In genomic region chr18:50453014-50453680, GRCh38 we compare ENCODE assay signal across 25 cellular contexts.
A peak's percentile ranks its signal among the peaks of the same experiment; 100 is the strongest.
DNase-seq lines count a peak whose midpoint lies in the region; ATAC-seq, FAIRE-seq and TF ChIP-seq lines count a peak whose summit lies in the region.
"Had no signal": no experiment of that assay in that cellular context is flagged by ENCODE, and none has a peak within 500 bp of the region (broad histone marks: within the 10 kb centered on the region; RNA-seq: fewer than 3 reads in every experiment).

No MANE protein-coding gene starts in this region.

- POLR2A ChIA-PET in HepG2 (lab: Yijun Ruan, JAX): no interaction called here
- POLR2A ChIA-PET in A673 (lab: Charles Lee; ENCODE audit: low non-redundant PET): no interaction called here

- H3F3A ChIP-seq in smooth muscle cell (ENCODE audit: low read depth): no peaks in the 10 kb centered on the region

- H4K20me1 ChIP-seq in HepG2 (ENCODE audit: insufficient read depth, low read length) (no peaks in the 10 kb centered on the region), smooth muscle cell (ENCODE audit: low read depth) (no peaks in the 10 kb centered on the region), hepatocyte (ENCODE audit: insufficient read depth, poor library complexity, severe bottlenecking) (no peaks in the 10 kb centered on the region)

- WGBS in liver: 55% methylated on average over 1 of the region's 1 CpG
- WGBS in HepG2 (ENCODE audit: low lambda C conversion rate): 60% methylated on average over 1 of the region's 1 CpG
- 81% methylated on average over 1 of the region's 1 CpG for WGBS in smooth muscle cell (ENCODE audit: low lambda C conversion rate)
- 100% methylated on average over 1 of the region's 1 CpG for WGBS in hepatocyte (ENCODE audit: low lambda C conversion rate, missing lambda C conversion rate)

- peak; percentile 22 for DNase-seq in NCI-H146 (lab: John Stamatoyannopoulos, UW)
- DNase-seq in NCI-H146 treated with DMSO at 0.1 percent for 48 hours (lab: John Stamatoyannopoulos, UW; ENCODE audit: unreplicated experiment): no peak
- no peak for DNase-seq in HepG2 (ENCODE audit: low spot score)
- peak; percentile 38 to 61 for DNase-seq in foreskin keratinocyte
- no peak for DNase-seq in smooth muscle cell (lab: John Stamatoyannopoulos, UW; ENCODE audit: unreplicated experiment)
- no peak for DNase-seq in A673 (ENCODE audit: low spot score)
- DNase-seq in hepatocyte (ENCODE audit: low spot score): no peak
- DNase-seq: 8988T, Calu3, Kasumi-1, MV-4-11, NCI-H1105, NCI-H1436 treated with DMSO at 0.1 percent for 48 hours, NCI-H2029, NCI-H2171 treated with DMSO at 0.1 percent for 48 hours, NCI-H345, NCI-H510A treated with DMSO at 0.1 percent for 48 hours, NCI-H748 treated with DMSO at 0.1 percent for 48 hours, SHP77 treated with DMSO at 0.1 percent for 48 hours had no signal

- TF ChIP-seq CTCF in liver (IDR thresholded peaks at IDR 0.05; ENCODE audit: low read depth, low read length, missing input control) (no peak), HepG2 (CRISPR knock-in tag; IDR thresholded peaks at IDR 0.05) (no peak), foreskin keratinocyte (conservative IDR thresholded peaks at IDR 0.05) (no peak), smooth muscle cell (IDR thresholded peaks at IDR 0.05; ENCODE audit: borderline replicate concordance, insufficient read depth, poor library complexity, severe bottlenecking) (no peak), A673 (conservative IDR thresholded peaks at IDR 0.05; ENCODE audit: low read depth, low read length) (no peak), hepatocyte (IDR thresholded peaks at IDR 0.05; ENCODE audit: poor library complexity) (no peak)

- no peaks in the 10 kb centered on the region for H3K9me2 ChIP-seq in hepatocyte (replicated peaks; ENCODE audit: insufficient read depth)

- H3K4me2 ChIP-seq in HepG2 (ENCODE audit: low read depth, low read length) (no peak overlapping the region), smooth muscle cell (no peak overlapping the region), hepatocyte (no peak overlapping the region)

- intact Hi-C loops in HepG2 (cut with micrococcal nuclease; ENCODE audit: unreplicated experiment): no loop called here
- intact Hi-C loops in A673 (cut with micrococcal nuclease; ENCODE audit: unreplicated experiment): no loop called here

- H3K4me1 ChIP-seq in liver (ENCODE audit: control insufficient read depth in 4 of 4, insufficient read depth in 4 of 4, low read length in 3 of 4) (peaks cover 11 to 28% (median 22%) of the 10 kb centered on the region in 4 donors), HepG2 (ENCODE audit: insufficient read depth, low read length) (peaks cover 2% of the 10 kb centered on the region), foreskin keratinocyte (no peaks in the 10 kb centered on the region), smooth muscle cell (ENCODE audit: low read depth) (no peaks in the 10 kb centered on the region), A673 (ENCODE audit: insufficient read depth, low read length, poor library complexity, severe bottlenecking) (no peaks in the 10 kb centered on the region), hepatocyte (ENCODE audit: insufficient read depth) (peaks cover 12% of the 10 kb centered on the region)

- no TSS peak for BruUV-seq in HepG2 (replicated peaks; lab: Mats Ljungman, UMichigan)
- BruUV-seq in A673 (replicated peaks; lab: Mats Ljungman, UMichigan): no TSS peak

- in situ Hi-C loops in HepG2 (cut with HindIII; ENCODE audit: extremely low pct_ligation_motif_present, low pct_unique_long_range_greater_than_20kb): no loop called here

- no peak for FAIRE-seq in HepG2 (lab: Jason Lieb, UNC)
- FAIRE-seq: GM18507, H54, K562 had no signal

- no peaks in the 10 kb centered on the region for H3K9me3 ChIP-seq in liver (ENCODE audit: control insufficient read depth in 4 of 4, low read length in 3 of 4)
- no peaks in the 10 kb centered on the region for H3K9me3 ChIP-seq in HepG2 (ENCODE audit: low read length)
- no peaks in the 10 kb centered on the region for H3K9me3 ChIP-seq in smooth muscle cell (replicated peaks; ENCODE audit: low read depth)
- H3K9me3 ChIP-seq in A673 (ENCODE audit: low read depth, low read length, poor library complexity, severe bottlenecking): no peaks in the 10 kb centered on the region
- no peaks in the 10 kb centered on the region for H3K9me3 ChIP-seq in hepatocyte (ENCODE audit: low read depth)

- no peak for TF ChIP-seq POLR2A in HepG2 (IDR thresholded peaks at IDR 0.05; ENCODE audit: insufficient read depth in 1 of 2, low read depth in 2 of 2, low read length in 2 of 2)

- H2AFZ ChIP-seq in HepG2 (ENCODE audit: low read length) (no peak overlapping the region), smooth muscle cell (ENCODE audit: low read depth) (no peak overlapping the region), hepatocyte (no peak overlapping the region)

- H3K36me3 ChIP-seq in liver (ENCODE audit: control insufficient read depth in 4 of 4, insufficient read depth in 3 of 4, low read depth in 1 of 4, low read length in 3 of 4): no peaks in the 10 kb centered on the region
- H3K36me3 ChIP-seq in HepG2 (replicated peaks in 1 of 2; ENCODE audit: control insufficient read depth in 1 of 2, insufficient read depth in 2 of 2, low read length in 2 of 2): no peaks in the 10 kb centered on the region
- H3K36me3 ChIP-seq in smooth muscle cell (ENCODE audit: low read depth): no peaks in the 10 kb centered on the region
- no peaks in the 10 kb centered on the region for H3K36me3 ChIP-seq in A673 (ENCODE audit: insufficient read depth, low read length, poor library complexity, severe bottlenecking)
- H3K36me3 ChIP-seq in hepatocyte (replicated peaks; ENCODE audit: insufficient read depth, low read depth): no peaks in the 10 kb centered on the region

- no peaks in the 10 kb centered on the region for H3K79me2 ChIP-seq in HepG2 (ENCODE audit: insufficient read depth, low read length)
- H3K79me2 ChIP-seq in smooth muscle cell (ENCODE audit: low read depth): no peaks in the 10 kb centered on the region
- H3K79me2 ChIP-seq in hepatocyte: no peaks in the 10 kb centered on the region

- TF ChIP-seq EP300 in HepG2 (IDR thresholded peaks at IDR 0.05; ENCODE audit: low read depth in 2 of 2, low read length in 2 of 2) (no peak), HepG2 (CRISPR knock-in tag; IDR thresholded peaks at IDR 0.05; ENCODE audit: borderline replicate concordance) (no peak)

- H3K27me3 ChIP-seq in liver (ENCODE audit: control insufficient read depth in 4 of 4, insufficient read depth in 4 of 4, low read length in 3 of 4) (no peaks in the 10 kb centered on the region), HepG2 (ENCODE audit: control insufficient read depth in 1 of 2, insufficient read depth in 2 of 2, low read length in 2 of 2) (no peaks in the 10 kb centered on the region; a peak in 2 of 5 replicates), foreskin keratinocyte (no peaks in the 10 kb centered on the region), smooth muscle cell (ENCODE audit: low read depth) (no peaks in the 10 kb centered on the region), A673 (replicated peaks; ENCODE audit: insufficient read depth, low read depth, low read length, poor library complexity) (no peaks in the 10 kb centered on the region), hepatocyte (no peaks in the 10 kb centered on the region)

- H3K4me3 ChIP-seq in liver (ENCODE audit: low read depth in 1 of 3, low read length in 3 of 3): no peak overlapping the region
- no peak overlapping the region for H3K4me3 ChIP-seq in HepG2 (replicated peaks in 1 of 3; ENCODE audit: insufficient read depth in 1 of 3, low read depth in 2 of 3, low read length in 3 of 3)
- H3K4me3 ChIP-seq in smooth muscle cell: no peak overlapping the region
- no peak overlapping the region for H3K4me3 ChIP-seq in A673 (ENCODE audit: low read depth, low read length, poor library complexity, severe bottlenecking)
- no peak overlapping the region for H3K4me3 ChIP-seq in hepatocyte
- H3K4me3 ChIP-seq: K562, SK-N-MC had no signal

- H3K27ac ChIP-seq in liver (ENCODE audit: low read depth in 1 of 2, low read length in 2 of 2) (peak overlapping the region; percentile 85 to 96), HepG2 (ENCODE audit: extremely low read length, insufficient read depth, low read length) (no peak overlapping the region), foreskin keratinocyte (no peak overlapping the region), smooth muscle cell (ENCODE audit: low read depth) (peak overlapping the region; percentile 23), A673 (ENCODE audit: low read depth, low read length, poor library complexity, severe bottlenecking) (no peak overlapping the region), hepatocyte (no peak overlapping the region)
- H3K27ac ChIP-seq: SK-N-MC had no signal

- ATAC-seq in HepG2 (no peak), foreskin keratinocyte (peak; percentile 34)
- ATAC-seq: K562, Panc1 had no signal

- CTCF ChIA-PET in HepG2 (lab: Yijun Ruan, JAX; ENCODE audit: low intra/inter-chr PET ratio, low total read pairs) (no interaction called here), A673 (lab: Charles Lee) (no interaction called here)

- TF ChIP-seq RAD21 in liver (IDR thresholded peaks at IDR 0.05) (no peak), HepG2 (CRISPR knock-in tag; IDR thresholded peaks at IDR 0.05) (no peak)

- H3K9ac ChIP-seq in liver (ENCODE audit: low read depth in 1 of 2, low read length in 2 of 2): no peak overlapping the region
- no peak overlapping the region for H3K9ac ChIP-seq in HepG2 (ENCODE audit: insufficient read depth, low read depth, low read length)
- no peak overlapping the region for H3K9ac ChIP-seq in smooth muscle cell (ENCODE audit: low read depth)

TF ChIP-seq in liver, 16 proteins besides CTCF, POLR2A, EP300 and RAD21 (continues in another document):
- TF ChIP-seq TAF1 (conservative IDR thresholded peaks at IDR 0.05) (no peak), RXRA (IDR thresholded peaks at IDR 0.05) (peak; percentile 25 to 43), NR2F2 (IDR thresholded peaks at IDR 0.05) (no peak), MAX (IDR thresholded peaks at IDR 0.05) (no peak), JUND (IDR thresholded peaks at IDR 0.05) (peak in 1 of 2 donors; percentile 22)

TF ChIP-seq in HepG2, 621 proteins besides CTCF, POLR2A, EP300 and RAD21 (continues in another document):
- TF ChIP-seq ZBTB43 (CRISPR knock-in tag; conservative IDR thresholded peaks at IDR 0.05): no peak
- TF ChIP-seq HNRNPLL (IDR thresholded peaks at IDR 0.05; ENCODE audit: low read depth, low read length, poor library complexity, severe bottlenecking): no peak
- no peak for TF ChIP-seq ZNF572 (CRISPR knock-in tag; IDR thresholded peaks at IDR 0.05)

Comparison
In these comparisons a context has a peak if more than half of its experiments do, and no peak if none do; other contexts are left out.
1. DNase-seq: peak in NCI-H146 (single experiment) and foreskin keratinocyte (2 of 2); none in NCI-H146 treated with DMSO at 0.1 percent for 48 hours (single experiment), HepG2 (single experiment), smooth muscle cell (single experiment), A673 (single experiment) and hepatocyte (single experiment).
2. H3K27ac ChIP-seq: peak in liver (2 of 2) and smooth muscle cell (single experiment); none in HepG2 (single experiment), foreskin keratinocyte (single experiment), A673 (single experiment) and hepatocyte (single experiment).